Comparison of ENCODE assay signal across 7 cellular contexts in genomic region chr12:6558014-6558760, GRCh38. TPM values are rescaled to one million over a fixed set of nuclear protein-coding genes. Genes with fewer than 3 reads are reported as not detected.
A peak's percentile ranks its signal among the peaks of the same experiment; 100 is the strongest.
DNase-seq lines count a peak whose midpoint lies in the region; ATAC-seq and TF ChIP-seq lines count a peak whose summit lies in the region.
"Not testable (repeated sequence)": the region's sequence is repeated elsewhere in the genome, so short reads cannot be mapped to it uniquely, and the experiment has no call there.

No MANE protein-coding gene starts in this region.

- peak; percentile 3 for ATAC-seq in activated CD8-positive, alpha-beta T cell treated with anti-CD3 and anti-CD28 coated beads, Interleukin-2, amount 10 ng/mL, durations not matched to agents 7 days and 5 days
- not testable (repeated sequence) for ATAC-seq in left cardiac atrium

- H3K4me3 Mint-ChIP-seq in activated CD8-positive, alpha-beta T cell treated with anti-CD3 and anti-CD28 coated beads, Interleukin-2, amount 10 ng/mL, durations not matched to agents 7 days and 5 days: not testable (repeated sequence)

- H2AFZ ChIP-seq in PC-9; osteoblast (ENCODE audit: low read length): not testable (repeated sequence)

- H3K4me1 Mint-ChIP-seq in activated CD8-positive, alpha-beta T cell treated with anti-CD3 and anti-CD28 coated beads, Interleukin-2, amount 10 ng/mL, durations not matched to agents 7 days and 5 days (ENCODE audit: low read depth): peaks cover 37% of the 10 kb centered on the region

- peak overlapping the region; percentile 49 for H3K27ac Mint-ChIP-seq in activated CD8-positive, alpha-beta T cell treated with anti-CD3 and anti-CD28 coated beads, Interleukin-2, amount 10 ng/mL, durations not matched to agents 7 days and 5 days

- not testable (repeated sequence) for H3K27me3 Mint-ChIP-seq in activated CD8-positive, alpha-beta T cell treated with anti-CD3 and anti-CD28 coated beads, Interleukin-2, amount 10 ng/mL, durations not matched to agents 7 days and 5 days (ENCODE audit: low read depth)

- not testable (repeated sequence) for H3K9me3 ChIP-seq in PC-9 (ENCODE audit: insufficient read depth, low read depth); osteoblast (ENCODE audit: low read depth, low read length)

- not testable (repeated sequence) for H3K27me3 ChIP-seq in PC-9 (ENCODE audit: insufficient read depth, low read depth); osteoblast (ENCODE audit: insufficient read depth, low read length)

- POLR2A ChIA-PET in PC-9 (lab: Charles Lee; ENCODE audit: unreplicated experiment): interaction anchor here (0.6 kb wide), 1 partner anchor 217 kb away, joined by 9 read pairs; the partner anchor contains the start of gene TNFRSF1A
- POLR2A ChIA-PET in activated CD8-positive, alpha-beta T cell treated with anti-CD3 and anti-CD28 coated beads, Interleukin-2, amount 10 ng/mL, durations not matched to agents 7 days and 5 days (lab: Charles Lee): interaction anchor here (0.9 to 1.9 kb wide), 3 partner anchors 10 to 45 kb away, joined by 3 to 4 read pairs (median 3); partner anchors contain the start of gene NOP2

- H3K4me2 ChIP-seq in PC-9; osteoblast (ENCODE audit: insufficient read depth, low read length): not testable (repeated sequence)

- peaks cover 65% of the 10 kb centered on the region; the same call in 1 of the 2 replicates for H3F3A ChIP-seq in PC-9 (ENCODE audit: insufficient read depth, low read depth)

- H3K36me3 ChIP-seq in PC-9 (ENCODE audit: low read depth) (peaks cover 52% of the 10 kb centered on the region), osteoblast (ENCODE audit: insufficient read depth, low read length) (peaks cover 52% of the 10 kb centered on the region)

- not testable (repeated sequence) for H3K9me2 ChIP-seq in PC-9 (ENCODE audit: insufficient read depth)

- H3K9me3 Mint-ChIP-seq in activated CD8-positive, alpha-beta T cell treated with anti-CD3 and anti-CD28 coated beads, Interleukin-2, amount 10 ng/mL, durations not matched to agents 7 days and 5 days (ENCODE audit: insufficient read depth): not testable (repeated sequence)

- H3K27ac ChIP-seq in PC-9; osteoblast (ENCODE audit: low read depth, low read length): not testable (repeated sequence)

- TF ChIP-seq CTCF in PC-9 (conservative IDR thresholded peaks at IDR 0.05): peak; percentile 70
- peak; percentile 61 for TF ChIP-seq CTCF in osteoblast (IDR thresholded peaks at IDR 0.05; ENCODE audit: extremely low read depth, low read depth, low read length)

- H3K36me3 Mint-ChIP-seq in activated CD8-positive, alpha-beta T cell treated with anti-CD3 and anti-CD28 coated beads, Interleukin-2, amount 10 ng/mL, durations not matched to agents 7 days and 5 days (ENCODE audit: low read depth): peaks cover 69% of the 10 kb centered on the region

- peaks cover 32% of the 10 kb centered on the region for H4K20me1 ChIP-seq in PC-9 (ENCODE audit: insufficient read depth)
- H4K20me1 ChIP-seq in osteoblast (ENCODE audit: insufficient read depth, low read length): peaks cover 14% of the 10 kb centered on the region

- intact Hi-C loops in PC-9 (cut with micrococcal nuclease; ENCODE audit: unreplicated experiment): loop anchor here (5.0 kb wide), 1 partner anchor 136 kb away; no protein-coding TSS in a partner anchor
- intact Hi-C loops in left cardiac atrium (cut with DNase I): not testable (repeated sequence)

- peaks cover 14% of the 10 kb centered on the region for H3K79me2 ChIP-seq in PC-9 (ENCODE audit: low read depth)
- H3K79me2 ChIP-seq in osteoblast (ENCODE audit: insufficient read depth, low read length): peaks cover 33% of the 10 kb centered on the region

- not testable (repeated sequence) for BruUV-seq in PC-9 (replicated peaks; lab: Mats Ljungman, UMichigan)

- H3K4me3 ChIP-seq in PC-9; osteoblast (ENCODE audit: insufficient read depth, low read length): not testable (repeated sequence)

- in situ Hi-C loops in KBM-7 (cut with MboI; ENCODE audit: low pct_unique_long_range_greater_than_20kb, low sequenced_read_pairs): not testable (repeated sequence)

- CTCF ChIA-PET in PC-9 (lab: Charles Lee): interaction anchor here (0.6 to 1.1 kb wide), 11 partner anchors 92 to 345 kb away, joined by 3 to 15 read pairs (median 6); partner anchors contain the start of genes MLF2 and USP5
- CTCF ChIA-PET in activated CD8-positive, alpha-beta T cell treated with anti-CD3 and anti-CD28 coated beads, Interleukin-2, amount 10 ng/mL, durations not matched to agents 7 days and 5 days (lab: Charles Lee): interaction anchor here (1.0 to 4.1 kb wide), 12 partner anchors 8 to 131 kb away, joined by 3 to 32 read pairs (median 4); partner anchors contain the start of gene ZNF384

- not testable (repeated sequence) for H3K4me1 ChIP-seq in PC-9 (replicated peaks; ENCODE audit: insufficient read depth)
- H3K4me1 ChIP-seq in osteoblast (ENCODE audit: insufficient read depth, low read length): peaks cover 18% of the 10 kb centered on the region

- DNase-seq in EL (peak; percentile 75), KBM-7 (peak; percentile 58), PC-9 (peak; percentile 65 to 71), left cardiac atrium (peak; percentile 57), osteoblast (ENCODE audit: insufficient read length, low spot score, missing footprints) (peak; percentile 94)
- peak; percentile 75 for DNase-seq in activated CD8-positive, alpha-beta T cell treated with anti-CD3 and anti-CD28 coated beads, Interleukin-2, amount 10 ng/mL, durations not matched to agents 7 days and 5 days
- DNase-seq in central memory CD4-positive, alpha-beta T cell: peak; percentile 66

RNA-seq across cellular contexts. Expression of gene IFFO1, which starts 2.3 kb away (rescaled TPM):
- total RNA-seq in PC-9 (2021) (0.65 and 0.70 TPM in 2 replicates), left cardiac atrium (10 to 100 TPM; 18.1 to 19.5 TPM), osteoblast (12.7 and 13.4 TPM in 2 replicates)
- 10 to 100 TPM; 24.9 to 25.5 TPM for total RNA-seq in activated CD8-positive, alpha-beta T cell treated with anti-CD3 and anti-CD28 coated beads, Interleukin-2, amount 10 ng/mL, durations not matched to agents 7 days and 5 days

RNA-seq across cellular contexts. Expression of gene NOP2, which starts 9.9 kb away (rescaled TPM):
- total RNA-seq in PC-9 (2021) (97.5 and 101 TPM in 2 replicates), left cardiac atrium (10 to 100 TPM; 16.0 to 30.5 TPM), osteoblast (18.3 and 21.4 TPM in 2 replicates)
- 10 to 100 TPM; 84.2 to 87.6 TPM for total RNA-seq in activated CD8-positive, alpha-beta T cell treated with anti-CD3 and anti-CD28 coated beads, Interleukin-2, amount 10 ng/mL, durations not matched to agents 7 days and 5 days

RNA-seq across cellular contexts. Expression of gene GAPDH, which starts 23.9 kb away (rescaled TPM):
- total RNA-seq in PC-9 (2021) (6,143 and 8,169 TPM in 2 replicates), left cardiac atrium (1,000 to 10,000 TPM; 3,044 to 4,078 TPM), osteoblast (4,846 and 5,173 TPM in 2 replicates)
- 1,000 to 10,000 TPM; 6,175 to 6,471 TPM for total RNA-seq in activated CD8-positive, alpha-beta T cell treated with anti-CD3 and anti-CD28 coated beads, Interleukin-2, amount 10 ng/mL, durations not matched to agents 7 days and 5 days

RNA-seq across cellular contexts. Expression of gene CHD4, which starts 49.0 kb away (rescaled TPM):
- 359 and 373 TPM in 2 replicates for total RNA-seq in PC-9 (2021)
- 100 to 1,000 TPM; 277 to 292 TPM for total RNA-seq in activated CD8-positive, alpha-beta T cell treated with anti-CD3 and anti-CD28 coated beads, Interleukin-2, amount 10 ng/mL, durations not matched to agents 7 days and 5 days
- 100 to 1,000 TPM; 117 to 151 TPM for total RNA-seq in left cardiac atrium
- total RNA-seq in osteoblast: 238 and 259 TPM in 2 replicates
